In genomic region chr5:32645246-32645645, GRCh38 we compare ENCODE assay signal across 29 cellular contexts. TPM values are rescaled to one million over a fixed set of nuclear protein-coding genes. Genes with fewer than 3 reads are reported as not detected.
DNase-seq lines count a peak whose midpoint lies in the region; ATAC-seq and TF ChIP-seq lines count a peak whose summit lies in the region.
"Had no signal": no experiment of that assay in that cellular context is flagged by ENCODE, and none has a peak within 500 bp of the region (broad histone marks: within the 10 kb centered on the region; RNA-seq: fewer than 3 reads in every experiment).

No MANE protein-coding gene starts in this region.

- no peaks in the 10 kb centered on the region for H3K27me3 Mint-ChIP-seq in activated CD4-positive, alpha-beta T cell treated with anti-CD3 and anti-CD28 coated beads for 36 hours
- H3K27me3 Mint-ChIP-seq in CD8-positive, alpha-beta T cell (ENCODE audit: low read depth) = no peaks in the 10 kb centered on the region

- H3K4me1 Mint-ChIP-seq in activated CD4-positive, alpha-beta T cell treated with anti-CD3 and anti-CD28 coated beads for 36 hours = no peaks in the 10 kb centered on the region
- no peaks in the 10 kb centered on the region for H3K4me1 Mint-ChIP-seq in CD8-positive, alpha-beta T cell (ENCODE audit: low read depth)
- H3K4me1 Mint-ChIP-seq: neural progenitor cell; stimulated activated naive B cell treated with anti-CD40 and anti-IgM and Interleukin-4, amounts not matched to agents 10 μg/mL and 1 μg/mL and 100 μg/mL, for 72 hours had no signal

- ATAC-seq in activated CD4-positive, alpha-beta T cell treated with anti-CD3 and anti-CD28 coated beads for 36 hours = no peak
- ATAC-seq in HG03565 (IDR thresholded peaks at IDR 0.05; ENCODE audit: unreplicated experiment) = peak; percentile 60
- peak; percentile 60 for ATAC-seq in thoracic aorta (ENCODE audit: insufficient number of reproducible peaks, low FRiP score, low read depth)
- no peak for ATAC-seq in CD8-positive, alpha-beta T cell
- ATAC-seq in upper lobe of left lung (ENCODE audit: low FRiP score in 2 of 2) = no peak
- ATAC-seq: right cardiac atrium; stimulated activated naive B cell treated with anti-CD40 and anti-IgM and Interleukin-4, amounts not matched to agents 10 μg/mL and 1 μg/mL and 100 μg/mL, for 72 hours had no signal

- POLR2A ChIA-PET in activated CD4-positive, alpha-beta T cell treated with anti-CD3 and anti-CD28 coated beads for 36 hours (lab: Charles Lee) = no interaction called here
- POLR2A ChIA-PET in CD8-positive, alpha-beta T cell (lab: Charles Lee) = no interaction called here

- H3K4me3 Mint-ChIP-seq in activated CD4-positive, alpha-beta T cell treated with anti-CD3 and anti-CD28 coated beads for 36 hours = no peak overlapping the region
- H3K4me3 Mint-ChIP-seq in CD8-positive, alpha-beta T cell = no peak overlapping the region
- H3K4me3 Mint-ChIP-seq: CD4-positive, CD25-positive, alpha-beta regulatory T cell; neural progenitor cell; stimulated activated naive B cell treated with anti-CD40 and anti-IgM and Interleukin-4, amounts not matched to agents 10 μg/mL and 1 μg/mL and 100 μg/mL, for 72 hours had no signal

- intact Hi-C loops in activated CD4-positive, alpha-beta T cell treated with anti-CD3 and anti-CD28 coated beads for 36 hours (cut with DNase I, micrococcal nuclease) = no loop called here
- intact Hi-C loops in CD8-positive, alpha-beta T cell (cut with DNase I, micrococcal nuclease) = no loop called here

- H3K9me3 ChIP-seq in thoracic aorta (no peaks in the 10 kb centered on the region), upper lobe of left lung (no peaks in the 10 kb centered on the region)
- H3K9me3 ChIP-seq in CD8-positive, alpha-beta T cell (ENCODE audit: low read length) = no peaks in the 10 kb centered on the region
- H3K9me3 ChIP-seq: colonic mucosa, heart right ventricle, suprapubic skin had no signal

- CTCF ChIA-PET in activated CD4-positive, alpha-beta T cell treated with anti-CD3 and anti-CD28 coated beads for 36 hours (lab: Charles Lee) = no interaction called here
- CTCF ChIA-PET in CD8-positive, alpha-beta T cell (lab: Charles Lee) = interaction anchor here (1.3 kb wide), 1 partner anchor 9 kb away, joined by 3 read pairs; no protein-coding TSS in a partner anchor

- H3K36me3 ChIP-seq in thoracic aorta (no peaks in the 10 kb centered on the region), upper lobe of left lung (no peaks in the 10 kb centered on the region)
- H3K36me3 ChIP-seq in CD8-positive, alpha-beta T cell (ENCODE audit: insufficient read depth, low read length) = no peaks in the 10 kb centered on the region
- H3K36me3 ChIP-seq: colonic mucosa, heart right ventricle, neural progenitor cell, suprapubic skin had no signal

- no peaks in the 10 kb centered on the region for H3K36me3 Mint-ChIP-seq in activated CD4-positive, alpha-beta T cell treated with anti-CD3 and anti-CD28 coated beads for 36 hours (ENCODE audit: low read depth)
- no peaks in the 10 kb centered on the region for H3K36me3 Mint-ChIP-seq in CD8-positive, alpha-beta T cell
- H3K36me3 Mint-ChIP-seq: CD4-positive, CD25-positive, alpha-beta regulatory T cell; neural progenitor cell had no signal

- DNase-seq in activated CD4-positive, alpha-beta T cell treated with anti-CD3 and anti-CD28 coated beads for 36 hours = peak; percentile 12
- DNase-seq in activated CD4-positive, alpha-beta T cell treated with anti-CD3 and anti-CD28 coated beads for 1 hour = no peak
- DNase-seq in fibroblast of mammary gland (ENCODE audit: low read depth) (peak; percentile 28), thoracic aorta (ENCODE audit: low spot score) (no peak), upper lobe of left lung (no peak)
- no peak for DNase-seq in CD8-positive, alpha-beta T cell
- no peak for DNase-seq in NK-92 treated with Interleukin-12 subunit alpha and Interleukin-12 subunit beta, amount 100 ng/mL, for 24 hours (lab: John Stamatoyannopoulos, UW)
- DNase-seq: activated CD4-positive, CD25-positive, alpha-beta regulatory T cell treated with anti-CD3 and anti-CD28 coated beads, Interleukin-2, amount 50 U/mL, for 72 hours; activated naive CD4-positive, alpha-beta T cell treated with Interleukin-2 at 50 U/mL for 16 hours; activated T-cell treated with anti-CD3 and anti-CD28 coated beads, Interleukin-2, amount 50 U/mL, for 48 hours; amniotic stem cell; CD4-positive, CD25-positive, alpha-beta regulatory T cell; colonic mucosa; effector memory CD4-positive, alpha-beta T cell; foreskin fibroblast; heart right ventricle; NCI-H1436 treated with DMSO at 0.1 percent for 48 hours; NCI-H2107; NCI-H446; right cardiac atrium; stimulated activated CD4-positive, alpha-beta T cell treated with anti-CD3 and anti-CD28 coated beads, Interleukin-12 subunit alpha, Interleukin-12 subunit beta, amount 100 ng/mL, for 4 hours; stimulated activated CD4-positive, alpha-beta T cell treated with anti-CD3 and anti-CD28 coated beads, Interleukin-4, amount 100 ng/mL, for 24 hours; stimulated activated naive B cell treated with anti-CD40 and anti-IgM and Interleukin-4, amounts not matched to agents 10 μg/mL and 1 μg/mL and 100 μg/mL, for 72 hours had no signal

- H3K4me1 ChIP-seq in thoracic aorta (ENCODE audit: control insufficient read depth in 1 of 2, low read depth in 2 of 2) = peaks cover 6 to 22% of the 10 kb centered on the region in 2 donors
- H3K4me1 ChIP-seq in CD8-positive, alpha-beta T cell (ENCODE audit: insufficient read depth, low read length) = no peaks in the 10 kb centered on the region
- no peaks in the 10 kb centered on the region for H3K4me1 ChIP-seq in upper lobe of left lung
- H3K4me1 ChIP-seq: colonic mucosa, heart right ventricle, neural progenitor cell, suprapubic skin had no signal

- 91 to 98% methylated on average over 5 of the region's 5 CpGs for WGBS in upper lobe of left lung, 2 donors

- no peaks in the 10 kb centered on the region for H3K27me3 ChIP-seq in thoracic aorta (replicated peaks; ENCODE audit: insufficient read depth)
- H3K27me3 ChIP-seq in CD8-positive, alpha-beta T cell (ENCODE audit: insufficient read depth, low read length) = no peaks in the 10 kb centered on the region
- H3K27me3 ChIP-seq in upper lobe of left lung = no peaks in the 10 kb centered on the region
- H3K27me3 ChIP-seq: colonic mucosa, heart right ventricle, neural progenitor cell, suprapubic skin had no signal

- no peak for TF ChIP-seq CTCF in fibroblast of mammary gland (conservative IDR thresholded peaks at IDR 0.05; ENCODE audit: control insufficient read depth, insufficient read depth, low read depth, low read length)
- no peak for TF ChIP-seq CTCF in thoracic aorta (IDR thresholded peaks at IDR 0.05)
- no peak for TF ChIP-seq CTCF in CD8-positive, alpha-beta T cell (IDR thresholded peaks at IDR 0.05)
- TF ChIP-seq CTCF in upper lobe of left lung (IDR thresholded peaks at IDR 0.05) = no peak

- no peaks in the 10 kb centered on the region for H3K9me3 Mint-ChIP-seq in activated CD4-positive, alpha-beta T cell treated with anti-CD3 and anti-CD28 coated beads for 36 hours (ENCODE audit: low read depth)
- no peaks in the 10 kb centered on the region for H3K9me3 Mint-ChIP-seq in CD8-positive, alpha-beta T cell
- H3K9me3 Mint-ChIP-seq: stimulated activated naive B cell treated with anti-CD40 and anti-IgM and Interleukin-4, amounts not matched to agents 10 μg/mL and 1 μg/mL and 100 μg/mL, for 72 hours had no signal

- no peak for TF ChIP-seq POLR2A in upper lobe of left lung (IDR thresholded peaks at IDR 0.05)

- H3K4me3 ChIP-seq in fibroblast of mammary gland (ENCODE audit: control insufficient read depth, low read depth, low read length) = no peak overlapping the region
- H3K4me3 ChIP-seq in thoracic aorta = no peak overlapping the region
- no peak overlapping the region for H3K4me3 ChIP-seq in CD8-positive, alpha-beta T cell (ENCODE audit: low read depth, low read length)
- no peak overlapping the region for H3K4me3 ChIP-seq in upper lobe of left lung
- H3K4me3 ChIP-seq: colonic mucosa, heart right ventricle, lung, neural progenitor cell, suprapubic skin had no signal

- no peak overlapping the region for H3K27ac Mint-ChIP-seq in activated CD4-positive, alpha-beta T cell treated with anti-CD3 and anti-CD28 coated beads for 36 hours
- H3K27ac Mint-ChIP-seq in CD8-positive, alpha-beta T cell = no peak overlapping the region
- H3K27ac Mint-ChIP-seq: CD4-positive, CD25-positive, alpha-beta regulatory T cell; neural progenitor cell; stimulated activated naive B cell treated with anti-CD40 and anti-IgM and Interleukin-4, amounts not matched to agents 10 μg/mL and 1 μg/mL and 100 μg/mL, for 72 hours had no signal

- TF ChIP-seq EP300 in upper lobe of left lung (IDR thresholded peaks at IDR 0.05) = no peak

- peak overlapping the region in 1 of 2 donors; percentile 41 for H3K27ac ChIP-seq in thoracic aorta
- H3K27ac ChIP-seq in CD8-positive, alpha-beta T cell (ENCODE audit: low read depth, low read length) = no peak overlapping the region
- H3K27ac ChIP-seq in upper lobe of left lung = no peak overlapping the region
- H3K27ac ChIP-seq: 22Rv1, colonic mucosa, heart right ventricle, KMS-11, neural progenitor cell, suprapubic skin had no signal

RNA-seq across cellular contexts. Expression of gene SUB1, which starts 59.9 kb away (rescaled TPM):
- total RNA-seq in activated CD4-positive, alpha-beta T cell treated with anti-CD3 and anti-CD28 coated beads for 36 hours = 100 to 1,000 TPM; 418 to 458 TPM
- total RNA-seq in thoracic aorta (100 to 1,000 TPM in 1 of 2 donors, 10 to 100 TPM in 1; 91.1 to 130 TPM), upper lobe of left lung (100 to 1,000 TPM in 3 of 6 donors, 10 to 100 TPM in 3; 28.3 to 170 (median 95.6) TPM)
- 100 to 1,000 TPM; 361 to 370 TPM for total RNA-seq in CD8-positive, alpha-beta T cell

Comparison
In these comparisons a context has a peak if more than half of its experiments do, and no peak if none do; other contexts are left out.
1. DNase-seq: peak in activated CD4-positive, alpha-beta T cell treated with anti-CD3 and anti-CD28 coated beads for 36 hours (single experiment) and fibroblast of mammary gland (single experiment); none in activated CD4-positive, alpha-beta T cell treated with anti-CD3 and anti-CD28 coated beads for 1 hour (single experiment), thoracic aorta (single experiment), CD8-positive, alpha-beta T cell (0 of 7), upper lobe of left lung (0 of 2) and NK-92 treated with Interleukin-12 subunit alpha and Interleukin-12 subunit beta, amount 100 ng/mL, for 24 hours (single experiment).
2. ATAC-seq: peak in HG03565 (single experiment) and thoracic aorta (single experiment); none in activated CD4-positive, alpha-beta T cell treated with anti-CD3 and anti-CD28 coated beads for 36 hours (single experiment), CD8-positive, alpha-beta T cell (single experiment) and upper lobe of left lung (0 of 2).